Comparison of ENCODE assay signal across 21 cellular contexts in genomic region chr6:122778334-122778733, GRCh38.
"Had no signal": no experiment of that assay in that cellular context is flagged by ENCODE, and none has a peak within 500 bp of the region (broad histone marks: within the 10 kb centered on the region; RNA-seq: fewer than 3 reads in every experiment).

No MANE protein-coding gene starts in this region.

- H3K36me3 ChIP-seq: esophagus muscularis mucosa, gastroesophageal sphincter had no signal

- DNase-seq: activated CD4-positive, alpha-beta memory T cell treated with anti-CD3 and anti-CD28 coated beads for 36 hours; activated CD4-positive, alpha-beta T cell treated with anti-CD3 and anti-CD28 coated beads for 4 hours; activated CD4-positive, CD25-positive, alpha-beta regulatory T cell; activated naive CD4-positive, alpha-beta T cell treated with Interleukin-2 at 50 U/mL for 16 hours; activated naive CD8-positive, alpha-beta T cell treated with anti-CD3 and anti-CD28 coated beads, Interleukin-2, amount 10 ng/mL, durations not matched to agents 7 days and 5 days; activated T-cell treated with anti-CD3 and anti-CD28 coated beads, Interleukin-2, amount 50 U/mL, for 48 hours; body of pancreas; dermis blood vessel endothelial cell; effector memory CD8-positive, alpha-beta T cell; head of caudate nucleus; hypothalamus; islet precursor cell; left cardiac atrium; mucosa of descending colon; nephron progenitor cell; stimulated activated CD4-positive, alpha-beta T cell treated with anti-CD3 and anti-CD28 coated beads, Interleukin-4, amount 100 ng/mL, for 1 hour; stimulated activated naive CD4-positive, alpha-beta T cell; T-helper 17 cell; testis had no signal

- H3K9me3 ChIP-seq: body of pancreas, esophagus muscularis mucosa, gastroesophageal sphincter, mucosa of descending colon, testis had no signal

- H3K27ac ChIP-seq: body of pancreas, esophagus muscularis mucosa, gastroesophageal sphincter, testis had no signal

- H3K27me3 ChIP-seq: body of pancreas, esophagus muscularis mucosa, testis had no signal

- H3K4me3 ChIP-seq: body of pancreas, esophagus muscularis mucosa, gastroesophageal sphincter, mucosa of descending colon, testis had no signal

- H3K4me1 ChIP-seq: body of pancreas, esophagus muscularis mucosa, gastroesophageal sphincter, testis had no signal

- ATAC-seq: body of pancreas; effector memory CD8-positive, alpha-beta T cell; gastroesophageal sphincter; left cardiac atrium; mucosa of descending colon; T-helper 17 cell had no signal
